ENCODE assay signal across 9 cellular contexts in genomic region chr21:45532826-45533730, GRCh38. TPM values are rescaled to one million over a fixed set of nuclear protein-coding genes. Genes with fewer than 3 reads are reported as not detected.
DNase-seq lines count a peak whose midpoint lies in the region; ATAC-seq, FAIRE-seq and TF ChIP-seq lines count a peak whose summit lies in the region.
"Had no signal": no experiment of that assay in that cellular context is flagged by ENCODE, and none has a peak within 500 bp of the region (broad histone marks: within the 10 kb centered on the region; RNA-seq: fewer than 3 reads in every experiment).

No MANE protein-coding gene starts in this region.

- H4K20me1 ChIP-seq in HepG2 (ENCODE audit: insufficient read depth, low read length): no peaks in the 10 kb centered on the region

- in situ Hi-C loops in HepG2 (cut with HindIII; ENCODE audit: extremely low pct_ligation_motif_present, low pct_unique_long_range_greater_than_20kb): no loop called here

- H3K4me1 Mint-ChIP-seq in natural killer cell treated with Interleukin-12 subunit alpha and Interleukin-12 subunit beta and Interleukin-15 and Interleukin-18, amount 100 ng/mL, for 72 hours (ENCODE audit: low read depth in 2 of 2): peaks cover 0 to 9% of the 10 kb centered on the region in 2 donors
- H3K4me1 Mint-ChIP-seq in natural killer cell: peaks cover 0 to 6% of the 10 kb centered on the region in 2 donors
- H3K4me1 Mint-ChIP-seq in activated T-helper 2 cell treated with anti-CD3 and anti-CD28 coated beads, Interferon-gamma antibody, Interleukin-2, Interleukin-4, amounts not matched to agents 10 μg/mL and 5 μg/mL and 100 μg/mL, durations not matched to agents 14 hours and 24 hours and 36 hours (ENCODE audit: low read depth): peaks cover 6% of the 10 kb centered on the region

- H3K4me1 ChIP-seq in HepG2 (ENCODE audit: insufficient read depth, low read length) (peaks cover 21% of the 10 kb centered on the region), upper lobe of left lung (peaks cover 6 to 44% (median 22%) of the 10 kb centered on the region in 4 donors)

- intact Hi-C loops in natural killer cell (cut with micrococcal nuclease): no loop called here
- intact Hi-C loops in activated T-helper 2 cell treated with anti-CD3 and anti-CD28 coated beads, Interferon-gamma antibody, Interleukin-2, Interleukin-4, amounts not matched to agents 10 μg/mL and 5 μg/mL and 100 μg/mL, durations not matched to agents 14 hours and 24 hours and 36 hours (cut with micrococcal nuclease): no loop called here
- intact Hi-C loops in HepG2 (cut with micrococcal nuclease; ENCODE audit: unreplicated experiment): no loop called here

- H3K4me3 Mint-ChIP-seq in natural killer cell treated with Interleukin-12 subunit alpha and Interleukin-12 subunit beta and Interleukin-15 and Interleukin-18, amount 100 ng/mL, for 72 hours: no peak overlapping the region
- H3K4me3 Mint-ChIP-seq in natural killer cell: no peak overlapping the region
- no peak overlapping the region for H3K4me3 Mint-ChIP-seq in activated T-helper 2 cell treated with anti-CD3 and anti-CD28 coated beads, Interferon-gamma antibody, Interleukin-2, Interleukin-4, amounts not matched to agents 10 μg/mL and 5 μg/mL and 100 μg/mL, durations not matched to agents 14 hours and 24 hours and 36 hours (ENCODE audit: low read depth)

- H3K36me3 Mint-ChIP-seq in natural killer cell treated with Interleukin-12 subunit alpha and Interleukin-12 subunit beta and Interleukin-15 and Interleukin-18, amount 100 ng/mL, for 72 hours: no peaks in the 10 kb centered on the region
- no peaks in the 10 kb centered on the region for H3K36me3 Mint-ChIP-seq in natural killer cell
- peaks cover 37% of the 10 kb centered on the region for H3K36me3 Mint-ChIP-seq in activated T-helper 2 cell treated with anti-CD3 and anti-CD28 coated beads, Interferon-gamma antibody, Interleukin-2, Interleukin-4, amounts not matched to agents 10 μg/mL and 5 μg/mL and 100 μg/mL, durations not matched to agents 14 hours and 24 hours and 36 hours (ENCODE audit: low read depth)

- no peaks in the 10 kb centered on the region for H3K9me3 Mint-ChIP-seq in natural killer cell treated with Interleukin-12 subunit alpha and Interleukin-12 subunit beta and Interleukin-15 and Interleukin-18, amount 100 ng/mL, for 72 hours
- no peaks in the 10 kb centered on the region for H3K9me3 Mint-ChIP-seq in natural killer cell
- H3K9me3 Mint-ChIP-seq in activated T-helper 2 cell treated with anti-CD3 and anti-CD28 coated beads, Interferon-gamma antibody, Interleukin-2, Interleukin-4, amounts not matched to agents 10 μg/mL and 5 μg/mL and 100 μg/mL, durations not matched to agents 14 hours and 24 hours and 36 hours: no peaks in the 10 kb centered on the region

- H3K27ac Mint-ChIP-seq in natural killer cell treated with Interleukin-12 subunit alpha and Interleukin-12 subunit beta and Interleukin-15 and Interleukin-18, amount 100 ng/mL, for 72 hours: peak overlapping the region in 1 of 2 donors; percentile 54
- no peak overlapping the region for H3K27ac Mint-ChIP-seq in natural killer cell
- peak overlapping the region; percentile 67 for H3K27ac Mint-ChIP-seq in activated T-helper 2 cell treated with anti-CD3 and anti-CD28 coated beads, Interferon-gamma antibody, Interleukin-2, Interleukin-4, amounts not matched to agents 10 μg/mL and 5 μg/mL and 100 μg/mL, durations not matched to agents 14 hours and 24 hours and 36 hours

- H3K36me3 ChIP-seq in HepG2 (replicated peaks in 1 of 2; ENCODE audit: control insufficient read depth in 1 of 2, insufficient read depth in 2 of 2, low read length in 2 of 2): peaks cover 15 to 44% of the 10 kb centered on the region in 2 experiments
- peaks cover 0 to 21% (median 8%) of the 10 kb centered on the region in 4 donors for H3K36me3 ChIP-seq in upper lobe of left lung

- POLR2A ChIA-PET in HepG2 (lab: Yijun Ruan, JAX): interaction anchor here (1.7 kb wide), 1 partner anchor 8 kb away, joined by 5 read pairs; no protein-coding TSS in a partner anchor

- H3K9ac ChIP-seq in HepG2 (ENCODE audit: insufficient read depth, low read depth, low read length): no peak overlapping the region

- no peak for TF ChIP-seq RAD21 in HepG2 (CRISPR knock-in tag; IDR thresholded peaks at IDR 0.05)

- H3K4me3 ChIP-seq in HepG2 (replicated peaks in 1 of 3; ENCODE audit: insufficient read depth in 1 of 3, low read depth in 2 of 3, low read length in 3 of 3) (no peak overlapping the region), upper lobe of left lung (no peak overlapping the region)

- H3K27ac ChIP-seq in HepG2 (ENCODE audit: extremely low read length, insufficient read depth, low read length) (no peak overlapping the region), upper lobe of left lung (peak overlapping the region; percentile 32 to 83 (median 80))

- no peak for TF ChIP-seq POLR2A in HepG2 (IDR thresholded peaks at IDR 0.05; ENCODE audit: insufficient read depth in 1 of 2, low read depth in 2 of 2, low read length in 2 of 2)
- no peak for TF ChIP-seq POLR2A in upper lobe of left lung (IDR thresholded peaks at IDR 0.05)

- no peak for TF ChIP-seq CTCF in natural killer cell (IDR thresholded peaks at IDR 0.05)
- TF ChIP-seq CTCF in HepG2 (CRISPR knock-in tag; IDR thresholded peaks at IDR 0.05): no peak
- no peak for TF ChIP-seq CTCF in upper lobe of left lung (IDR thresholded peaks at IDR 0.05)

- peak; percentile 49 for DNase-seq in natural killer cell treated with Interleukin-12 subunit alpha and Interleukin-12 subunit beta and Interleukin-15 and Interleukin-18, amount 100 ng/mL, for 72 hours (ENCODE audit: low spot score)
- DNase-seq in natural killer cell (no peak), HepG2 (ENCODE audit: low spot score) (no peak), upper lobe of left lung (peak in 1 of 2 donors; percentile 58), DMS 273 (lab: John Stamatoyannopoulos, UW; ENCODE audit: unreplicated experiment) (no peak), HT-29 (ENCODE audit: low spot score) (no peak), medulla oblongata (ENCODE audit: extremely low spot score) (no peak)
- no peak for DNase-seq in activated T-helper 2 cell treated with anti-CD3 and anti-CD28 coated beads, Interferon-gamma antibody, Interleukin-2, Interleukin-4, amounts not matched to agents 10 μg/mL and 5 μg/mL and 100 μg/mL, durations not matched to agents 14 hours and 24 hours and 36 hours (ENCODE audit: low spot score)

- no peak for FAIRE-seq in HepG2 (lab: Jason Lieb, UNC)
- FAIRE-seq: bronchial epithelial cell had no signal

- H3K79me2 ChIP-seq in HepG2 (ENCODE audit: insufficient read depth, low read length): peaks cover 4% of the 10 kb centered on the region

- H3K27me3 ChIP-seq in HepG2 (ENCODE audit: control insufficient read depth in 1 of 2, insufficient read depth in 2 of 2, low read length in 2 of 2): no peaks in the 10 kb centered on the region
- H3K27me3 ChIP-seq in upper lobe of left lung: no peaks in the 10 kb centered on the region

- 92% methylated on average over 7 of the region's 12 CpGs for WGBS in HepG2 (ENCODE audit: low lambda C conversion rate)
- 34 to 57% methylated on average over 6 to 9 of the region's 12 CpGs for WGBS in upper lobe of left lung, 2 donors

- CTCF ChIA-PET in HepG2 (lab: Yijun Ruan, JAX; ENCODE audit: low intra/inter-chr PET ratio, low total read pairs): no interaction called here

- no peak for ATAC-seq in natural killer cell treated with Interleukin-12 subunit alpha and Interleukin-12 subunit beta and Interleukin-15 and Interleukin-18, amount 100 ng/mL, for 72 hours
- no peak for ATAC-seq in natural killer cell
- ATAC-seq in HepG2: no peak
- ATAC-seq in upper lobe of left lung (ENCODE audit: low FRiP score in 2 of 2): peak in 1 of 2 donors; percentile 18

- H2AFZ ChIP-seq in HepG2 (ENCODE audit: low read length): no peak overlapping the region

- TF ChIP-seq EP300 in HepG2 (IDR thresholded peaks at IDR 0.05; ENCODE audit: low read depth in 2 of 2, low read length in 2 of 2) (no peak), HepG2 (CRISPR knock-in tag; IDR thresholded peaks at IDR 0.05; ENCODE audit: borderline replicate concordance) (no peak), upper lobe of left lung (IDR thresholded peaks at IDR 0.05) (no peak)

- no TSS peak for BruUV-seq in HepG2 (replicated peaks; lab: Mats Ljungman, UMichigan)

- H3K4me2 ChIP-seq in HepG2 (ENCODE audit: low read depth, low read length): no peak overlapping the region

- no peaks in the 10 kb centered on the region for H3K27me3 Mint-ChIP-seq in natural killer cell treated with Interleukin-12 subunit alpha and Interleukin-12 subunit beta and Interleukin-15 and Interleukin-18, amount 100 ng/mL, for 72 hours
- H3K27me3 Mint-ChIP-seq in natural killer cell (ENCODE audit: low read depth in 2 of 2): no peaks in the 10 kb centered on the region
- no peaks in the 10 kb centered on the region for H3K27me3 Mint-ChIP-seq in activated T-helper 2 cell treated with anti-CD3 and anti-CD28 coated beads, Interferon-gamma antibody, Interleukin-2, Interleukin-4, amounts not matched to agents 10 μg/mL and 5 μg/mL and 100 μg/mL, durations not matched to agents 14 hours and 24 hours and 36 hours (ENCODE audit: low read depth)

- H3K9me3 ChIP-seq in HepG2 (ENCODE audit: low read length) (no peaks in the 10 kb centered on the region), upper lobe of left lung (no peaks in the 10 kb centered on the region)

RNA-seq across cellular contexts. Expression of gene SLC19A1, which starts 9.2 kb away (rescaled TPM):
- 100 to 1,000 TPM in 1 of 2 donors, 10 to 100 TPM in 1; 23.3 to 110 TPM for total RNA-seq in natural killer cell treated with Interleukin-12 subunit alpha and Interleukin-12 subunit beta and Interleukin-15 and Interleukin-18, amount 100 ng/mL, for 72 hours
- total RNA-seq in natural killer cell (1 to 10 TPM; 2.5 to 9.0 (median 4.9) TPM), HepG2 (2016; rRNA removed; fragmentation: Illumina TruSeq; extraction: Trizol) (12.6 and 21.8 TPM in 2 replicates), upper lobe of left lung (10 to 100 TPM; 36.4 to 75.6 (median 49.9) TPM)
- 68.1 and 72.7 TPM in 2 replicates for total RNA-seq in activated T-helper 2 cell treated with anti-CD3 and anti-CD28 coated beads, Interferon-gamma antibody, Interleukin-2, Interleukin-4, amounts not matched to agents 10 μg/mL and 5 μg/mL and 100 μg/mL, durations not matched to agents 14 hours and 24 hours and 36 hours
- total RNA-seq in HepG2 (2016; cell fraction: cytosol; rRNA removed; fragmentation: Illumina TruSeq; extraction: Trizol; ENCODE audit: low read depth): 4.8 and 5.6 TPM in 2 replicates
- 11.0 and 23.6 TPM in 2 replicates for total RNA-seq in HepG2 (2016; cell fraction: insoluble cytoplasmic fraction; rRNA removed; fragmentation: Illumina TruSeq; extraction: Trizol)
- 10.8 TPM in 2 replicates for total RNA-seq in HepG2 (2016; cell fraction: membrane; rRNA removed; fragmentation: Illumina TruSeq; extraction: Trizol)
- 21.2 and 27.4 TPM in 2 replicates for total RNA-seq in HepG2 (2016; cell fraction: nucleus; rRNA removed; fragmentation: Illumina TruSeq; extraction: Trizol)
- 23.0 and 31.0 TPM in 2 replicates for polyA plus RNA-seq in HepG2 (2011; rRNA removed)
- polyA plus RNA-seq in HepG2 (2011; cell fraction: cytosol; rRNA removed): 14.5 and 24.7 TPM in 2 replicates
- polyA plus RNA-seq in HepG2 (2011; cell fraction: nucleus; rRNA removed): 49.0 and 62.1 TPM in 2 replicates
- 18.0 and 36.8 TPM in 2 replicates for polyA plus RNA-seq in HepG2 (2012)
- 3.7 and 4.0 TPM in 2 replicates for polyA plus RNA-seq in HepG2 (2016; cell fraction: cytosol; fragmentation: Illumina TruSeq; extraction: Trizol; ENCODE audit: low read depth)
- polyA plus RNA-seq in HepG2 (2016; cell fraction: insoluble cytoplasmic fraction; fragmentation: Illumina TruSeq; extraction: Trizol; ENCODE audit: low read depth): 11.1 and 13.0 TPM in 2 replicates
- 6.4 and 7.2 TPM in 2 replicates for polyA plus RNA-seq in HepG2 (2016; cell fraction: membrane; fragmentation: Illumina TruSeq; extraction: Trizol; ENCODE audit: low read depth)
- 44.5 and 46.0 TPM in 2 replicates for polyA plus RNA-seq in HepG2 (2016; cell fraction: nucleus; fragmentation: Illumina TruSeq; extraction: Trizol; ENCODE audit: insufficient read depth, low read depth)
- polyA minus RNA-seq in HepG2 (2011; rRNA and poly(A)+ RNA removed; ENCODE audit: low replicate concordance): 42.0 and 128 TPM in 2 replicates
- 32.2 and 34.4 TPM in 2 replicates for polyA minus RNA-seq in HepG2 (2011; cell fraction: cytosol; rRNA and poly(A)+ RNA removed)
- polyA minus RNA-seq in HepG2 (2011; cell fraction: nucleus; rRNA and poly(A)+ RNA removed): 12.2 and 14.7 TPM in 2 replicates
- 56.7 and 67.4 TPM in 2 replicates for total RNA-seq in HT-29 (2014; rRNA removed; shearing (Covaris generic))
